Comparison of ENCODE assay signal across 10 cellular contexts in genomic region chr13:60572003-60572792, GRCh38.
DNase-seq lines count a peak whose midpoint lies in the region; ATAC-seq and TF ChIP-seq lines count a peak whose summit lies in the region.
"Had no signal": no experiment of that assay in that cellular context is flagged by ENCODE, and none has a peak within 500 bp of the region (broad histone marks: within the 10 kb centered on the region; RNA-seq: fewer than 3 reads in every experiment).

No MANE protein-coding gene starts in this region.

- H3K9me3 ChIP-seq in iPS DF 6.9 (ENCODE audit: control insufficient read depth, insufficient read depth, low read length) = no peaks in the 10 kb centered on the region
- H3K9me3 ChIP-seq in trophoblast cell (ENCODE audit: insufficient read depth, low read depth, low read length) = no peaks in the 10 kb centered on the region

- H3K4ac ChIP-seq in trophoblast cell (ENCODE audit: low read depth, low read length) = no peak overlapping the region

- no peak overlapping the region for H2AFZ ChIP-seq in trophoblast cell (ENCODE audit: insufficient read depth, low read length, poor library complexity)

- POLR2A ChIA-PET in AG04449 (lab: Yijun Ruan, JAX) = no interaction called here

- no peak overlapping the region for H3K18ac ChIP-seq in trophoblast cell (ENCODE audit: low read length)

- H4K91ac ChIP-seq in trophoblast cell (ENCODE audit: low read depth, low read length) = no peak overlapping the region

- H3K4me1 ChIP-seq in iPS DF 6.9 (ENCODE audit: control insufficient read depth, insufficient read depth, low read length) (peaks cover 5% of the 10 kb centered on the region; the same call in 1 of the 2 replicates), trophoblast cell (ENCODE audit: control insufficient read depth in 1 of 2, insufficient read depth in 2 of 2, low read length in 2 of 2) (peaks cover 0 to 2% of the 10 kb centered on the region in 2 experiments)

- no peak overlapping the region for H2BK5ac ChIP-seq in trophoblast cell (ENCODE audit: low read depth, low read length, poor library complexity)

- TF ChIP-seq CTCF in AG04449 (IDR thresholded peaks at IDR 0.05; ENCODE audit: insufficient read depth, low read length, missing control alignments) (no peak), VCaP (conservative IDR thresholded peaks at IDR 0.05) (no peak)

- H3K4me3 ChIP-seq in AG04449 (ENCODE audit: low read depth, low read length) (no peak overlapping the region), iPS DF 6.9 (ENCODE audit: low read length) (no peak overlapping the region), trophoblast cell (ENCODE audit: low read depth, low read length) (no peak overlapping the region)

- H2BK12ac ChIP-seq in trophoblast cell (ENCODE audit: low read length) = no peak overlapping the region

- no peaks in the 10 kb centered on the region for H3K79me1 ChIP-seq in trophoblast cell (ENCODE audit: low read length)

- H4K8ac ChIP-seq in trophoblast cell (ENCODE audit: low read depth, low read length) = no peak overlapping the region

- H3K14ac ChIP-seq in trophoblast cell (ENCODE audit: low read length) = no peak overlapping the region

- CTCF ChIA-PET in AG04449 (lab: Yijun Ruan, JAX) = interaction anchor here (1.3 to 2.2 kb wide), 3 partner anchors 8 to 123 kb away, joined by 3 to 7 read pairs (median 4); no protein-coding TSS in a partner anchor

- no peak overlapping the region for H2AK5ac ChIP-seq in trophoblast cell (ENCODE audit: low read length)

- ATAC-seq in GM19455 (IDR thresholded peaks at IDR 0.05; ENCODE audit: unreplicated experiment) (no peak), HG03342 (IDR thresholded peaks at IDR 0.05; ENCODE audit: unreplicated experiment) (no peak)

- peak overlapping the region; percentile 54 for H3K27ac ChIP-seq in VCaP
- no peak overlapping the region for H3K27ac ChIP-seq in iPS DF 6.9 (ENCODE audit: low read length)
- H3K27ac ChIP-seq in trophoblast cell (ENCODE audit: low read depth, low read length) = no peak overlapping the region

- H3K27me3 ChIP-seq in iPS DF 6.9 (ENCODE audit: control insufficient read depth, insufficient read depth, low read length) = no peaks in the 10 kb centered on the region
- no peaks in the 10 kb centered on the region for H3K27me3 ChIP-seq in trophoblast cell (ENCODE audit: insufficient read depth, low read length)

- H2BK120ac ChIP-seq in trophoblast cell (ENCODE audit: insufficient read depth, low read length, poor library complexity) = no peak overlapping the region

- H4K12ac ChIP-seq in trophoblast cell (ENCODE audit: low read depth, low read length) = no peak overlapping the region

- H3K9ac ChIP-seq in trophoblast cell (ENCODE audit: low read length) = no peak overlapping the region

- H3K4me2 ChIP-seq in trophoblast cell (ENCODE audit: low read length) = no peak overlapping the region

- H3K79me2 ChIP-seq in trophoblast cell (ENCODE audit: control insufficient read depth, insufficient read depth, low read length, poor library complexity) = no peaks in the 10 kb centered on the region

- no peak overlapping the region for H3K23ac ChIP-seq in trophoblast cell (ENCODE audit: low read length)

- no peaks in the 10 kb centered on the region for H3K36me3 ChIP-seq in iPS DF 6.9 (ENCODE audit: control insufficient read depth, insufficient read depth, low read length)
- H3K36me3 ChIP-seq in trophoblast cell (ENCODE audit: control insufficient read depth in 1 of 2, insufficient read depth in 2 of 2, low read length in 2 of 2) = no peaks in the 10 kb centered on the region

- DNase-seq in AG04449 (ENCODE audit: low read depth, low spot score) (peak; percentile 5), HT-29 (ENCODE audit: low spot score) (peak; percentile 46), iPS DF 6.9 (ENCODE audit: low read depth, low spot score) (peak; percentile 58), trophoblast cell (no peak)
- no peak for DNase-seq in activated naive CD4-positive, alpha-beta T cell treated with Interleukin-2 at 50 U/mL for 16 hours
- DNase-seq: activated T-cell treated with anti-CD3 and anti-CD28 coated beads, Interleukin-2, amount 50 U/mL, for 24 hours; stimulated activated CD4-positive, alpha-beta T cell treated with anti-CD3 and anti-CD28 coated beads, Interleukin-4, amount 100 ng/mL, for 24 hours had no signal

- 100% methylated on average over 1 of the region's 5 CpGs for WGBS in iPS DF 6.9 (ENCODE audit: insufficient coverage, insufficient read length)
- WGBS in trophoblast cell (ENCODE audit: extremely low coverage, insufficient coverage, insufficient read length) = no CpG with 5 or more reads among the region's 5 CpGs

Comparison
In these comparisons a context has a peak if more than half of its experiments do, and no peak if none do; other contexts are left out.
1. DNase-seq: peak in AG04449 (single experiment), HT-29 (single experiment) and iPS DF 6.9 (single experiment); none in activated naive CD4-positive, alpha-beta T cell treated with Interleukin-2 at 50 U/mL for 16 hours (single experiment) and trophoblast cell (0 of 2).